Comparison of ENCODE assay signal across 13 cellular contexts in genomic region chr22:19754701-19755144, GRCh38. TPM values are rescaled to one million over a fixed set of nuclear protein-coding genes. Genes with fewer than 3 reads are reported as not detected.
"Had no signal": no experiment of that assay in that cellular context is flagged by ENCODE, and none has a peak within 500 bp of the region (broad histone marks: within the 10 kb centered on the region; RNA-seq: fewer than 3 reads in every experiment).

No MANE protein-coding gene starts in this region.

- ATAC-seq: gastroesophageal sphincter; pancreas; stimulated activated effector memory CD8-positive, alpha-beta T cell treated with anti-CD3 and anti-CD28 coated beads, Interleukin-12 subunit alpha, Interleukin-12 subunit beta, amount 100 ng/mL, for 72 hours had no signal

- DNase-seq: activated CD4-positive, alpha-beta T cell treated with anti-CD3 and anti-CD28 coated beads for 1 hour; activated CD4-positive, alpha-beta T cell treated with anti-CD3 and anti-CD28 coated beads, Interleukin-2, amount 50 U/mL, for 4 hours; activated naive CD4-positive, alpha-beta T cell treated with anti-CD3 and anti-CD28 coated beads, Interleukin-2, amount 50 U/mL, for 16 hours; activated T-cell treated with anti-CD3 and anti-CD28 coated beads for 4 hours; kidney glomerular epithelial cell; pancreas; tibial artery; uterus had no signal

- H3K27ac ChIP-seq: gastroesophageal sphincter, pancreas, tibial artery, uterus had no signal

- H3K9me3 Mint-ChIP-seq: activated T-helper 2 cell treated with anti-CD3 and anti-CD28 coated beads, Interferon-gamma antibody, Interleukin-2, Interleukin-4, amounts not matched to agents 10 μg/mL and 5 μg/mL and 100 μg/mL, durations not matched to agents 14 hours and 24 hours and 36 hours; stimulated activated effector memory CD8-positive, alpha-beta T cell treated with anti-CD3 and anti-CD28 coated beads, Interleukin-12 subunit alpha, Interleukin-12 subunit beta, amount 100 ng/mL, for 72 hours had no signal

- H3K27ac Mint-ChIP-seq: activated T-helper 2 cell treated with anti-CD3 and anti-CD28 coated beads, Interferon-gamma antibody, Interleukin-2, Interleukin-4, amounts not matched to agents 10 μg/mL and 5 μg/mL and 100 μg/mL, durations not matched to agents 14 hours and 24 hours and 36 hours; stimulated activated effector memory CD8-positive, alpha-beta T cell treated with anti-CD3 and anti-CD28 coated beads, Interleukin-12 subunit alpha, Interleukin-12 subunit beta, amount 100 ng/mL, for 72 hours had no signal

- H3K36me3 Mint-ChIP-seq: stimulated activated effector memory CD8-positive, alpha-beta T cell treated with anti-CD3 and anti-CD28 coated beads, Interleukin-12 subunit alpha, Interleukin-12 subunit beta, amount 100 ng/mL, for 72 hours had no signal

- H3K4me3 ChIP-seq: pancreas, tibial artery, uterus had no signal

- H3K9me3 ChIP-seq: gastroesophageal sphincter, pancreas, tibial artery, uterus had no signal

- H3K36me3 ChIP-seq: gastroesophageal sphincter, pancreas, tibial artery, uterus had no signal

- H3K4me3 Mint-ChIP-seq: stimulated activated effector memory CD8-positive, alpha-beta T cell treated with anti-CD3 and anti-CD28 coated beads, Interleukin-12 subunit alpha, Interleukin-12 subunit beta, amount 100 ng/mL, for 72 hours had no signal

RNA-seq across cellular contexts. Expression of gene TBX1, which starts 5.9 kb away (rescaled TPM):
- total RNA-seq: chondrocyte; T-helper 1 cell treated with Interleukin-12 subunit alpha and Interleukin-12 subunit beta and Interleukin-4 antibody, amounts not matched to agents 30 ng/mL and 1 ng/mL, for 36 hours had no signal

RNA-seq across cellular contexts. Expression of gene GP1BB, which starts 31.4 kb away (rescaled TPM):
- total RNA-seq: activated T-helper 2 cell treated with anti-CD3 and anti-CD28 coated beads, Interferon-gamma antibody, Interleukin-2, Interleukin-4, amounts not matched to agents 10 μg/mL and 5 μg/mL and 100 μg/mL, durations not matched to agents 14 hours and 24 hours and 36 hours; T-helper 1 cell treated with Interleukin-12 subunit alpha and Interleukin-12 subunit beta and Interleukin-4 antibody, amounts not matched to agents 30 ng/mL and 1 ng/mL, for 36 hours had no signal

RNA-seq across cellular contexts. Expression of gene SEPTIN5, which starts 40.4 kb away (rescaled TPM):
- total RNA-seq: T-helper 1 cell treated with Interleukin-12 subunit alpha and Interleukin-12 subunit beta and Interleukin-4 antibody, amounts not matched to agents 30 ng/mL and 1 ng/mL, for 36 hours had no signal
